8 cellular contexts compared by ENCODE assay signal in the genomic region with DNA sequence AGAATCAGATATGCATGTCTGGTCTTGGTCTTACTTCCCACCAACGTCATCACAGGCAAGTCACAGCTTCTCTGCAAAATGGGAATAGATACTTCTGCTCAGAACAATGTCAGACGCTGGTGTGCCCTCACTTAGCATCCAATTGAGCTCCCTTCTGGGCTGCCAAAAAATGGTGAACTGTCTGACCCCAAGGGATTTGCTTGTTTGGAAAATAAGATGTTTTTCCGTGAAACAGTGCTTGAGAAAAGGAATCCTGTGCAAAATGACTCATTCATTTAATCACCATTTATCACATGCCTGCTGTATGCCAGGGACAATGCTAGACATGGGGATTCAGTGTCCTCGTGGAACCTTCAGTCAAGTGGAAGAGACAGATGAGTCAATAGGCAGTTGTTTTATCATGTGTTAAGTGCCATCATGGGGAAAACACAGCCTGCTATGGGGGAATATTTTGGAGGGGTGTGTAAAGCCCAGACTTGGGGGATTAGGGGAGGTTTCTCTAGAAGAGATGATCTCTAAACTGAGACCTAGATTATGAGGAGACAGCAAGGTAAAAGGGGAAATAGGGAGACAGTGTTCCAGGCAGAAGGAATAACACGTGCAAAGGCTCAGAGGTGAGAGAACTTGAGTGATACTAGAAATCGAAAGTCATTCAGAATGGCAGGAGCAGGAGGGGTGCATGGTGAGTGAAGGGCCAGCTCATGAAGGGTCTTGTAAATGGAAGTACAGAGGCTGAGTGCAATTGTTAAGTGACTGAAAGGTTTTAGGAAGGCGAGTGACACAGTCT. TPM values are rescaled to one million over a fixed set of nuclear protein-coding genes. Genes with fewer than 3 reads are reported as not detected.
DNase-seq lines count a peak whose midpoint lies in the region; ATAC-seq, FAIRE-seq and TF ChIP-seq lines count a peak whose summit lies in the region.

No MANE protein-coding gene starts in this region.

- H3K36me3 Mint-ChIP-seq in activated naive CD8-positive, alpha-beta T cell treated with anti-CD3 and anti-CD28 coated beads, Interleukin-2, amount 50 U/mL, for 24 hours (ENCODE audit: low read depth): no peaks in the 10 kb centered on the region

- H3K4me1 Mint-ChIP-seq in activated naive CD8-positive, alpha-beta T cell treated with anti-CD3 and anti-CD28 coated beads, Interleukin-2, amount 50 U/mL, for 24 hours: peaks cover 26% of the 10 kb centered on the region

- no peak for FAIRE-seq in kidney (lab: Jason Lieb, UNC)

- H3K27me3 Mint-ChIP-seq in activated naive CD8-positive, alpha-beta T cell treated with anti-CD3 and anti-CD28 coated beads, Interleukin-2, amount 50 U/mL, for 24 hours: peaks cover 37% of the 10 kb centered on the region

- peak overlapping the region; percentile 31 for H3K27ac Mint-ChIP-seq in activated naive CD8-positive, alpha-beta T cell treated with anti-CD3 and anti-CD28 coated beads, Interleukin-2, amount 50 U/mL, for 24 hours

- H3K9ac ChIP-seq in mucosa of rectum (ENCODE audit: low read depth in 1 of 2, low read length in 2 of 2) (no peak overlapping the region), kidney (ENCODE audit: low read length in 2 of 2) (no peak overlapping the region)

- intact Hi-C loops in kidney (cut with DNase I): no loop called here

- no peaks in the 10 kb centered on the region for H3K27me3 ChIP-seq in BJ (ENCODE audit: control insufficient read depth, insufficient read depth, low read length)
- H3K27me3 ChIP-seq in mucosa of rectum (ENCODE audit: control insufficient read depth in 2 of 2, insufficient read depth in 2 of 2, low read length in 2 of 2): peaks cover 13% of the 10 kb centered on the region in 2 donors

- POLR2A ChIA-PET in BJ (lab: Charles Lee): interaction anchor here (0.6 kb wide), 3 partner anchors 15 to 267 kb away, joined by 3 to 5 read pairs (median 4); no protein-coding TSS in a partner anchor

- CTCF ChIA-PET in BJ (lab: Yijun Ruan, JAX): interaction anchor here (1.0 to 2.2 kb wide), 7 partner anchors 8 to 280 kb away, joined by 3 to 6 read pairs (median 4); no protein-coding TSS in a partner anchor

- H3K4me3 ChIP-seq in BJ (ENCODE audit: low read depth, low read length): no peak overlapping the region
- no peak overlapping the region for H3K4me3 ChIP-seq in mucosa of rectum (ENCODE audit: low read length in 2 of 2)
- H3K4me3 ChIP-seq in kidney (ENCODE audit: low read length in 2 of 2): no peak overlapping the region

- ATAC-seq in GM21576 (IDR thresholded peaks at IDR 0.05; ENCODE audit: unreplicated experiment) (peak; percentile 11), GM21390 (IDR thresholded peaks at IDR 0.05; ENCODE audit: unreplicated experiment) (no peak)
- no peak for ATAC-seq in activated naive CD8-positive, alpha-beta T cell treated with anti-CD3 and anti-CD28 coated beads, Interleukin-2, amount 50 U/mL, for 24 hours

- peak overlapping the region; percentile 28 to 62 for H3K27ac ChIP-seq in mucosa of rectum (ENCODE audit: low read depth in 2 of 2, low read length in 2 of 2)
- H3K27ac ChIP-seq in kidney (ENCODE audit: low read depth in 2 of 2, low read length in 2 of 2): no peak overlapping the region

- DNase-seq in BJ (ENCODE audit: low read depth): peak; percentile 59
- no peak for DNase-seq in activated naive CD8-positive, alpha-beta T cell treated with anti-CD3 and anti-CD28 coated beads, Interleukin-2, amount 50 U/mL, for 24 hours
- no peak for DNase-seq in stimulated activated CD4-positive, alpha-beta T cell treated with anti-CD3 and anti-CD28 coated beads, Interleukin-2, amount 100 ng/mL, for 48 hours
- DNase-seq in activated gamma-delta T cell treated with Interleukin-2 at 50 U/mL for 16 hours: no peak
- DNase-seq in kidney: no peak

- TF ChIP-seq CTCF in BJ (IDR thresholded peaks at IDR 0.05; ENCODE audit: insufficient read depth, low read depth, low read length) (no peak), kidney (IDR thresholded peaks at IDR 0.05; ENCODE audit: borderline replicate concordance, extremely low read depth, insufficient read depth) (no peak)

- no peak overlapping the region for H3K4me3 Mint-ChIP-seq in activated naive CD8-positive, alpha-beta T cell treated with anti-CD3 and anti-CD28 coated beads, Interleukin-2, amount 50 U/mL, for 24 hours

- H3K36me3 ChIP-seq in BJ (ENCODE audit: control insufficient read depth, insufficient read depth, low read length) (no peaks in the 10 kb centered on the region), mucosa of rectum (ENCODE audit: control insufficient read depth in 2 of 2, insufficient read depth in 2 of 2, low read length in 2 of 2) (no peaks in the 10 kb centered on the region), kidney (ENCODE audit: control insufficient read depth in 1 of 2, insufficient read depth in 2 of 2, low read length in 2 of 2) (no peaks in the 10 kb centered on the region)

- H3K9me3 Mint-ChIP-seq in activated naive CD8-positive, alpha-beta T cell treated with anti-CD3 and anti-CD28 coated beads, Interleukin-2, amount 50 U/mL, for 24 hours: no peaks in the 10 kb centered on the region

- no peaks in the 10 kb centered on the region for H3K9me3 ChIP-seq in mucosa of rectum (ENCODE audit: control insufficient read depth in 2 of 2, low read length in 2 of 2)
- H3K9me3 ChIP-seq in kidney (ENCODE audit: control insufficient read depth in 1 of 2, low read length in 2 of 2): no peaks in the 10 kb centered on the region

- H3K4me1 ChIP-seq in mucosa of rectum (ENCODE audit: control insufficient read depth in 2 of 2, insufficient read depth in 2 of 2, low read length in 2 of 2) (peaks cover 0 to 11% of the 10 kb centered on the region in 2 donors), kidney (ENCODE audit: control insufficient read depth in 1 of 2, insufficient read depth in 1 of 2, low read depth in 1 of 2, low read length in 2 of 2) (peaks cover 0 to 3% of the 10 kb centered on the region in 2 donors)

RNA-seq across cellular contexts. Expression of a gene that starts 3.8 kb away (rescaled TPM):
- 2.2 and 4.4 TPM in 2 replicates for polyA plus RNA-seq in BJ (2011; rRNA removed)
- polyA minus RNA-seq in BJ (2011; rRNA and poly(A)+ RNA removed): 2.5 and 3.2 TPM in 2 replicates
- not detected for total RNA-seq in kidney
- polyA plus RNA-seq in kidney (ENCODE audit: insufficient read depth, low read depth, low replicate concordance): not detected

Comparison
In these comparisons a context has a peak if more than half of its experiments do, and no peak if none do; other contexts are left out.
1. H3K27ac ChIP-seq: peak in mucosa of rectum (2 of 2); none in kidney (0 of 2).